ENCODE assay signal across 1 cellular context in genomic region chr14:71418591-71419245, GRCh38.
TF ChIP-seq lines count a peak whose summit lies in the region.

No MANE protein-coding gene starts in this region.

TF ChIP-seq in GM23338, 12 proteins besides CTCF, POLR2A, EP300 and RAD21 (continued from another document):
- TF ChIP-seq, protein P1, sequence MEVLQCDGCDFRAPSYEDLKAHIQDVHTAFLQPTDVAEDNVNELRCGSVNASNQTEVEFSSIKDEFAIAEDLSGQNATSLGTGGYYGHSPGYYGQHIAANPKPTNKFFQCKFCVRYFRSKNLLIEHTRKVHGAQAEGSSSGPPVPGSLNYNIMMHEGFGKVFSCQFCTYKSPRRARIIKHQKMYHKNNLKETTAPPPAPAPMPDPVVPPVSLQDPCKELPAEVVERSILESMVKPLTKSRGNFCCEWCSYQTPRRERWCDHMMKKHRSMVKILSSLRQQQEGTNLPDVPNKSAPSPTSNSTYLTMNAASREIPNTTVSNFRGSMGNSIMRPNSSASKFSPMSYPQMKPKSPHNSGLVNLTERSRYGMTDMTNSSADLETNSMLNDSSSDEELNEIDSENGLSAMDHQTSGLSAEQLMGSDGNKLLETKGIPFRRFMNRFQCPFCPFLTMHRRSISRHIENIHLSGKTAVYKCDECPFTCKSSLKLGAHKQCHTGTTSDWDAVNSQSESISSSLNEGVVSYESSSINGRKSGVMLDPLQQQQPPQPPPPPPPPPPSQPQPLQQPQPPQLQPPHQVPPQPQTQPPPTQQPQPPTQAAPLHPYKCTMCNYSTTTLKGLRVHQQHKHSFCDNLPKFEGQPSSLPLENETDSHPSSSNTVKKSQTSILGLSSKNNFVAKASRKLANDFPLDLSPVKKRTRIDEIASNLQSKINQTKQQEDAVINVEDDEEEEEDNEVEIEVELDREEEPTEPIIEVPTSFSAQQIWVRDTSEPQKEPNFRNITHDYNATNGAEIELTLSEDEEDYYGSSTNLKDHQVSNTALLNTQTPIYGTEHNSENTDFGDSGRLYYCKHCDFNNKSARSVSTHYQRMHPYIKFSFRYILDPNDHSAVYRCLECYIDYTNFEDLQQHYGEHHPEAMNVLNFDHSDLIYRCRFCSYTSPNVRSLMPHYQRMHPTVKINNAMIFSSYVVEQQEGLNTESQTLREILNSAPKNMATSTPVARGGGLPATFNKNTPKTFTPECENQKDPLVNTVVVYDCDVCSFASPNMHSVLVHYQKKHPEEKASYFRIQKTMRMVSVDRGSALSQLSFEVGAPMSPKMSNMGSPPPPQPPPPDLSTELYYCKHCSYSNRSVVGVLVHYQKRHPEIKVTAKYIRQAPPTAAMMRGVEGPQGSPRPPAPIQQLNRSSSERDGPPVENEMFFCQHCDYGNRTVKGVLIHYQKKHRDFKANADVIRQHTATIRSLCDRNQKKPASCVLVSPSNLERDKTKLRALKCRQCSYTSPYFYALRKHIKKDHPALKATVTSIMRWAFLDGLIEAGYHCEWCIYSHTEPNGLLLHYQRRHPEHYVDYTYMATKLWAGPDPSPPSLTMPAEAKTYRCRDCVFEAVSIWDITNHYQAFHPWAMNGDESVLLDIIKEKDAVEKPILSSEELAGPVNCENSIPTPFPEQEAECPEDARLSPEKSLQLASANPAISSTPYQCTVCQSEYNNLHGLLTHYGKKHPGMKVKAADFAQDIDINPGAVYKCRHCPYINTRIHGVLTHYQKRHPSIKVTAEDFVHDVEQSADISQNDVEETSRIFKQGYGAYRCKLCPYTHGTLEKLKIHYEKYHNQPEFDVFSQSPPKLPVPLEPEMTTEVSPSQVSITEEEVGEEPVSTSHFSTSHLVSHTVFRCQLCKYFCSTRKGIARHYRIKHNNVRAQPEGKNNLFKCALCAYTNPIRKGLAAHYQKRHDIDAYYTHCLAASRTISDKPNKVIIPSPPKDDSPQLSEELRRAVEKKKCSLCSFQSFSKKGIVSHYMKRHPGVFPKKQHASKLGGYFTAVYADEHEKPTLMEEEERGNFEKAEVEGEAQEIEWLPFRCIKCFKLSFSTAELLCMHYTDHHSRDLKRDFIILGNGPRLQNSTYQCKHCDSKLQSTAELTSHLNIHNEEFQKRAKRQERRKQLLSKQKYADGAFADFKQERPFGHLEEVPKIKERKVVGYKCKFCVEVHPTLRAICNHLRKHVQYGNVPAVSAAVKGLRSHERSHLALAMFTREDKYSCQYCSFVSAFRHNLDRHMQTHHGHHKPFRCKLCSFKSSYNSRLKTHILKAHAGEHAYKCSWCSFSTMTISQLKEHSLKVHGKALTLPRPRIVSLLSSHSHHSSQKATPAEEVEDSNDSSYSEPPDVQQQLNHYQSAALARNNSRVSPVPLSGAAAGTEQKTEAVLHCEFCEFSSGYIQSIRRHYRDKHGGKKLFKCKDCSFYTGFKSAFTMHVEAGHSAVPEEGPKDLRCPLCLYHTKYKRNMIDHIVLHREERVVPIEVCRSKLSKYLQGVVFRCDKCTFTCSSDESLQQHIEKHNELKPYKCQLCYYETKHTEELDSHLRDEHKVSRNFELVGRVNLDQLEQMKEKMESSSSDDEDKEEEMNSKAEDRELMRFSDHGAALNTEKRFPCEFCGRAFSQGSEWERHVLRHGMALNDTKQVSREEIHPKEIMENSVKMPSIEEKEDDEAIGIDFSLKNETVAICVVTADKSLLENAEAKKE (CRISPR knock-in tag; IDR thresholded peaks at IDR 0.05): no peak
- TF ChIP-seq NANOG (IDR thresholded peaks at IDR 0.05; ENCODE audit: borderline replicate concordance) (no peak), CREB1 (CRISPR knock-in tag; IDR thresholded peaks at IDR 0.05; ENCODE audit: low read depth) (no peak), JUNB (IDR thresholded peaks at IDR 0.05; ENCODE audit: unreplicated experiment) (no peak)
